ENCODE assay signal across 16 cellular contexts in the genomic region with DNA sequence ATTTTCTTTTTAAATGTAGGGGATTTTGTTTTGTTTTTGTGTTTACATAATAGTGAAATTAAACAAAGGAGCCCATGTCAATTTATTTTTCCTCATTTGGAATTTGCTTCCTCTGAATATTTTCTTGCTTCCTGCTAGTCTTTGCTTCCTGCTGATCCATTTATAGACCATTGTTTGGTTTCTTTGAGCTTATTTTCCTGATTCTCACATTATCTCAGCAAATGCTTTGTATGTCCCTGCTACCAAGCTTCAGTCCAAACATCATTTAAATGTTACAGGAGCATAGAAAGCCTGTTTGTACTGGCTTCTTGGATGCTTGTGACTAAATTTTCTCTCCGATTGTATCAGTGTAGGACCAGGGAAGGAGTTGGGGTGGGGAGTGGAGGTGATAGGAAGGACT.
"Had no signal": no experiment of that assay in that cellular context is flagged by ENCODE, and none has a peak within 500 bp of the region (broad histone marks: within the 10 kb centered on the region; RNA-seq: fewer than 3 reads in every experiment).

No MANE protein-coding gene starts in this region.

- H3K27me3 Mint-ChIP-seq: naive B cell; stimulated activated naive B cell treated with anti-CD40 and anti-IgM and Interleukin-4, amounts not matched to agents 10 μg/mL and 1 μg/mL and 100 μg/mL, for 72 hours had no signal

- H3K4me1 ChIP-seq: pancreas, tibial artery, uterus had no signal

- H3K4me3 ChIP-seq: pancreas, tibial artery, uterus had no signal

- H3K27me3 ChIP-seq: pancreas, tibial artery, uterus had no signal

- DNase-seq: activated CD4-positive, alpha-beta T cell treated with anti-CD3 and anti-CD28 coated beads, Interleukin-2, amount 50 U/mL, for 1 hour; activated naive CD4-positive, alpha-beta T cell treated with Interleukin-2 at 50 U/mL for 16 hours; aorta; foreskin fibroblast; head of caudate nucleus; immature natural killer cell; left colon; mammary epithelial cell; naive B cell; pancreas; retina; stimulated activated naive B cell treated with anti-CD40 and anti-IgM and Interleukin-4, amounts not matched to agents 10 μg/mL and 1 μg/mL and 100 μg/mL, for 72 hours; tibial artery; uterus had no signal

- H3K9me3 Mint-ChIP-seq: activated T-helper 1 cell treated with anti-CD3 and anti-CD28 coated beads, Interleukin-12 subunit alpha, Interleukin-12 subunit beta, Interleukin-2, Interleukin-4 antibody, amounts not matched to agents 30 ng/mL and 10 ng/mL and 1 ng/mL, durations not matched to agents 14 hours and 24 hours and 36 hours; immature natural killer cell; naive B cell; stimulated activated naive B cell treated with anti-CD40 and anti-IgM and Interleukin-4, amounts not matched to agents 10 μg/mL and 1 μg/mL and 100 μg/mL, for 72 hours had no signal

- H3K9me3 ChIP-seq: pancreas, tibial artery, uterus had no signal

- H3K4me3 Mint-ChIP-seq: activated T-helper 1 cell treated with anti-CD3 and anti-CD28 coated beads, Interleukin-12 subunit alpha, Interleukin-12 subunit beta, Interleukin-2, Interleukin-4 antibody, amounts not matched to agents 30 ng/mL and 10 ng/mL and 1 ng/mL, durations not matched to agents 14 hours and 24 hours and 36 hours; immature natural killer cell; naive B cell; stimulated activated naive B cell treated with anti-CD40 and anti-IgM and Interleukin-4, amounts not matched to agents 10 μg/mL and 1 μg/mL and 100 μg/mL, for 72 hours had no signal

- H3K27ac ChIP-seq: pancreas, tibial artery, uterus had no signal

- H3K36me3 ChIP-seq: uterus had no signal

- H3K27ac Mint-ChIP-seq: activated T-helper 1 cell treated with anti-CD3 and anti-CD28 coated beads, Interleukin-12 subunit alpha, Interleukin-12 subunit beta, Interleukin-2, Interleukin-4 antibody, amounts not matched to agents 30 ng/mL and 10 ng/mL and 1 ng/mL, durations not matched to agents 14 hours and 24 hours and 36 hours; stimulated activated naive B cell treated with anti-CD40 and anti-IgM and Interleukin-4, amounts not matched to agents 10 μg/mL and 1 μg/mL and 100 μg/mL, for 72 hours had no signal

- ATAC-seq: activated CD4-positive, CD25-positive, alpha-beta regulatory T cell treated with anti-CD3 and anti-CD28 coated beads, Interleukin-2, amount 50 U/mL, for 24 hours; left colon; pancreas; stimulated activated naive B cell treated with anti-CD40 and anti-IgM and Interleukin-4, amounts not matched to agents 10 μg/mL and 1 μg/mL and 100 μg/mL, for 72 hours had no signal
